In genomic region chr1:183002797-183003594, GRCh38 we compare ENCODE assay signal across 13 cellular contexts. TPM values are rescaled to one million over a fixed set of nuclear protein-coding genes. Genes with fewer than 3 reads are reported as not detected.
DNase-seq lines count a peak whose midpoint lies in the region; FAIRE-seq and TF ChIP-seq lines count a peak whose summit lies in the region.
"Had no signal": no experiment of that assay in that cellular context is flagged by ENCODE, and none has a peak within 500 bp of the region (broad histone marks: within the 10 kb centered on the region; RNA-seq: fewer than 3 reads in every experiment).

No MANE protein-coding gene starts in this region.

- H4K8ac ChIP-seq in H1 (ENCODE audit: extremely low read depth, insufficient read depth, low read length), result no peak overlapping the region

- no peak overlapping the region for H2AK5ac ChIP-seq in H1 (ENCODE audit: low read depth, low read length)

- H3K9ac ChIP-seq in H1 (replicated peaks in 1 of 4; ENCODE audit: extremely low read depth in 1 of 4, low read depth in 3 of 4, low read length in 3 of 4) (no peak overlapping the region), keratinocyte (ENCODE audit: control insufficient read depth, extremely low read depth, insufficient read depth, low read length) (no peak overlapping the region)
- H3K9ac ChIP-seq: parathyroid adenoma had no signal

- dilution Hi-C loops in keratinocyte (cut with MboI; ENCODE audit: extremely low pct_ligation_motif_present, low sequenced_read_pairs), result no loop called here

- no peak overlapping the region for H2BK20ac ChIP-seq in H1 (ENCODE audit: low read length)

- H4K20me1 ChIP-seq in H1 (replicated peaks in 1 of 2; ENCODE audit: control insufficient read depth in 1 of 2, insufficient read depth in 2 of 2, low read length in 2 of 2), result no peaks in the 10 kb centered on the region
- no peaks in the 10 kb centered on the region for H4K20me1 ChIP-seq in keratinocyte (ENCODE audit: control insufficient read depth, extremely low read depth, insufficient read depth, low read length)

- no peak for TF ChIP-seq EP300 in H1 (IDR thresholded peaks at IDR 0.05; ENCODE audit: borderline replicate concordance in 1 of 2, low read depth in 2 of 2, low read length in 2 of 2)

- H3K56ac ChIP-seq in H1 (replicated peaks; ENCODE audit: insufficient read length, low read depth, low read length), result no peak overlapping the region

- no peak overlapping the region for H3K23ac ChIP-seq in H1 (ENCODE audit: insufficient read length)

- H2BK12ac ChIP-seq in H1 (ENCODE audit: low read depth, low read length), result no peak overlapping the region

- intact Hi-C loops in testis (cut with DNase I; ENCODE audit: low total_unique reads), result no loop called here

- H2AFZ ChIP-seq in H1 (ENCODE audit: low read length) (peak overlapping the region; percentile 55; the same call in 1 of the 2 replicates), keratinocyte (ENCODE audit: control insufficient read depth, low read length) (peak overlapping the region; percentile 76)
- H2AFZ ChIP-seq: parathyroid adenoma had no signal

- no peaks in the 10 kb centered on the region for H3K79me2 ChIP-seq in H1 (ENCODE audit: control insufficient read depth in 1 of 2, insufficient read depth in 2 of 2, low read length in 2 of 2)
- H3K79me2 ChIP-seq in keratinocyte (ENCODE audit: control insufficient read depth, insufficient read depth, low read length), result no peaks in the 10 kb centered on the region
- H3K79me2 ChIP-seq: parathyroid adenoma had no signal

- H3K4me3 ChIP-seq in H1 (ENCODE audit: extremely low read depth in 1 of 4, insufficient read depth in 2 of 4, low read depth in 3 of 4, low read length in 4 of 4) (no peak overlapping the region), keratinocyte (ENCODE audit: control insufficient read depth in 2 of 3, extremely low read depth in 1 of 3, insufficient read depth in 2 of 3, low read depth in 1 of 3, low read length in 3 of 3) (no peak overlapping the region), testis (no peak overlapping the region)
- H3K4me3 ChIP-seq: lung had no signal

- H2BK15ac ChIP-seq in H1 (ENCODE audit: low read length), result no peak overlapping the region

- H3K18ac ChIP-seq in H1 (ENCODE audit: extremely low read depth, low read length), result no peak overlapping the region

- no peak for TF ChIP-seq POLR2A in H1 (IDR thresholded peaks at IDR 0.05; ENCODE audit: control extremely low read depth in 1 of 2, low read depth in 2 of 2, low read length in 2 of 2)
- TF ChIP-seq POLR2A in testis (IDR thresholded peaks at IDR 0.05), result no peak

- H3K79me1 ChIP-seq in H1 (ENCODE audit: low read depth, low read length), result no peaks in the 10 kb centered on the region

- H3K4ac ChIP-seq in H1 (replicated peaks; ENCODE audit: insufficient read length, low read depth, low read length), result no peak overlapping the region

- no peak overlapping the region for H3K27ac ChIP-seq in H1 (ENCODE audit: low read depth, low read length)
- peak overlapping the region; percentile 2 for H3K27ac ChIP-seq in keratinocyte (ENCODE audit: control insufficient read depth, insufficient read depth, low read length)
- no peak overlapping the region for H3K27ac ChIP-seq in testis
- H3K27ac ChIP-seq: parathyroid adenoma had no signal

- H2BK5ac ChIP-seq in H1 (ENCODE audit: low read depth, low read length), result no peak overlapping the region

- H3K4me1 ChIP-seq in H1 (replicated peaks in 1 of 4; ENCODE audit: control insufficient read depth in 3 of 4, insufficient read depth in 4 of 4, low read length in 3 of 4) (no peaks in the 10 kb centered on the region), keratinocyte (ENCODE audit: control insufficient read depth, extremely low read depth, insufficient read depth, low read length) (peaks cover 27% of the 10 kb centered on the region), testis (no peaks in the 10 kb centered on the region)
- H3K4me1 ChIP-seq: parathyroid adenoma had no signal

- H3K27me3 ChIP-seq in H1 (replicated peaks in 1 of 4; ENCODE audit: control insufficient read depth in 3 of 4, extremely low read depth in 1 of 4, insufficient read depth in 3 of 4, low read length in 3 of 4) (no peaks in the 10 kb centered on the region), keratinocyte (ENCODE audit: control insufficient read depth, extremely low read depth, insufficient read depth, low read length) (no peaks in the 10 kb centered on the region), testis (no peaks in the 10 kb centered on the region)

- no peaks in the 10 kb centered on the region for H3K9me3 ChIP-seq in H1 (ENCODE audit: insufficient read depth in 2 of 2, low read depth in 1 of 2, low read length in 1 of 2)
- H3K9me3 ChIP-seq in keratinocyte (ENCODE audit: control insufficient read depth, low read depth, low read length), result no peaks in the 10 kb centered on the region
- no peaks in the 10 kb centered on the region for H3K9me3 ChIP-seq in testis

- H4K5ac ChIP-seq in H1 (ENCODE audit: insufficient read length, low read depth, low read length), result no peak overlapping the region

- H3K4me2 ChIP-seq in H1 (ENCODE audit: insufficient read depth in 1 of 2, low read depth in 2 of 2, low read length in 2 of 2) (no peak overlapping the region), keratinocyte (ENCODE audit: control insufficient read depth, extremely low read depth, insufficient read depth, low read depth, low read length) (peak overlapping the region; percentile 61)

- peak; percentile 29 for DNase-seq in NCI-H1417 treated with DMSO at 0.1 percent for 48 hours (lab: John Stamatoyannopoulos, UW)
- DNase-seq in H1 (ENCODE audit: low read depth in 1 of 2, low spot score in 2 of 2), result no peak
- DNase-seq in keratinocyte (ENCODE audit: low read depth, low spot score), result no peak
- DNase-seq in stromal cell of bone marrow (ENCODE audit: low read depth), result peak; percentile 54
- no peak for DNase-seq in UCSD-AML1 (lab: John Stamatoyannopoulos, UW; ENCODE audit: unreplicated experiment)
- no peak for DNase-seq in testis
- DNase-seq in NCI-H146 (lab: John Stamatoyannopoulos, UW), result no peak
- DNase-seq: activated CD4-positive, alpha-beta T cell treated with anti-CD3 and anti-CD28 coated beads for 48 hours; foreskin melanocyte; NCI-H526 had no signal

- FAIRE-seq in H1 (lab: Jason Lieb, UNC), result no peak
- FAIRE-seq in keratinocyte (lab: Jason Lieb, UNC), result peak; percentile 75

- H4K91ac ChIP-seq in H1 (replicated peaks; ENCODE audit: insufficient read length, low read length), result no peak overlapping the region

- POLR2A ChIA-PET in H1 (lab: Charles Lee; ENCODE audit: partially characterized antibody), result interaction anchor here (0.6 kb wide), 1 partner anchor 357 kb away, joined by 3 read pairs; no protein-coding TSS in a partner anchor

- H3K14ac ChIP-seq in H1 (ENCODE audit: insufficient read length), result no peak overlapping the region

- H2BK120ac ChIP-seq in H1 (replicated peaks; ENCODE audit: low read depth, low read length), result no peak overlapping the region

- no peak for TF ChIP-seq CTCF in H1 (IDR thresholded peaks at IDR 0.05; ENCODE audit: control extremely low read depth in 1 of 3, insufficient read depth in 1 of 3, low read depth in 1 of 3, low read length in 3 of 3)
- TF ChIP-seq CTCF in keratinocyte (optimal IDR thresholded peaks at IDR 0.05 in 1 of 3, IDR thresholded peaks at IDR 0.05 in 1 of 3, conservative IDR thresholded peaks at IDR 0.05 in 1 of 3; ENCODE audit: extremely low read depth in 1 of 3, insufficient read depth in 2 of 3, low read length in 3 of 3), result no peak
- no peak for TF ChIP-seq CTCF in testis (IDR thresholded peaks at IDR 0.05)

- H3K23me2 ChIP-seq in H1 (ENCODE audit: low read depth, low read length), result no peaks in the 10 kb centered on the region

- WGBS in H1 (ENCODE audit: extremely low coverage in 1 of 2, insufficient coverage in 1 of 2, insufficient read length in 1 of 2, insufficient replicate concordance in 2 of 2, low coverage in 1 of 2, low lambda C conversion rate in 2 of 2, missing lambda C conversion rate in 1 of 2), 2 experiments, result 91% methylated on average over 7 of the region's 7 CpGs; no CpG with 5 or more reads in 1 of the 2 experiments
- WGBS in testis, 2 donors, result 53 to 55% methylated on average over 7 of the region's 7 CpGs

- H3K36me3 ChIP-seq in H1 (ENCODE audit: control insufficient read depth in 2 of 4, insufficient read depth in 4 of 4, low read length in 3 of 4) (no peaks in the 10 kb centered on the region), keratinocyte (ENCODE audit: control insufficient read depth in 2 of 2, extremely low read depth in 1 of 2, insufficient read depth in 2 of 2, low read length in 2 of 2) (no peaks in the 10 kb centered on the region), testis (ENCODE audit: low read depth, missing control alignments) (no peaks in the 10 kb centered on the region)

- TF ChIP-seq RAD21 in H1 (IDR thresholded peaks at IDR 0.05 in 1 of 2, conservative IDR thresholded peaks at IDR 0.05 in 1 of 2; ENCODE audit: low read depth in 2 of 2, low read length in 2 of 2), result no peak

- CTCF ChIA-PET in H1 (lab: Charles Lee; ENCODE audit: partially characterized antibody), result interaction anchor here (0.6 to 1.0 kb wide), 3 partner anchors 134 to 552 kb away, joined by 3 to 4 read pairs (median 3); no protein-coding TSS in a partner anchor

- H3K9me1 ChIP-seq in keratinocyte (ENCODE audit: control insufficient read depth, extremely low read depth, insufficient read depth, low read length), result no peaks in the 10 kb centered on the region

RNA-seq across cellular contexts. Expression of gene LAMC1, which starts 20.2 kb away (rescaled TPM):
- 90.3 and 92.1 TPM in 2 replicates for total RNA-seq in H1 (2021; fragmentation: NEBNext Ultra II Directional; extraction: Animal tissue kit (Norgen Biotek cat#: 25700))
- polyA plus RNA-seq in H1 (2011; rRNA removed) (29.8 and 47.6 TPM in 2 replicates), keratinocyte (40.9 to 76.4 TPM (median 66.6 TPM) in 3 replicates), testis (ENCODE audit: insufficient read depth, low read depth, low replicate concordance) (64.5 TPM)
- polyA plus RNA-seq in H1 (2011; cell fraction: cytosol; rRNA removed), result 40.2 TPM
- polyA plus RNA-seq in H1 (2011; cell fraction: nucleus; rRNA removed), result 55.4 TPM
- 62.4 to 75.8 TPM (median 68.8 TPM) in 4 replicates for polyA plus RNA-seq in H1 (2012, experiment 1 of 2)
- polyA plus RNA-seq in H1 (2012, experiment 2 of 2), result 5.7 TPM
- 140 TPM for polyA plus RNA-seq in H1 (2013, experiment 1 of 2)
- 113 TPM for polyA plus RNA-seq in H1 (2013, experiment 2 of 2)
- 97.2 and 158 TPM in 2 replicates for polyA minus RNA-seq in H1 (2011; rRNA and poly(A)+ RNA removed)
- 57.5 TPM for polyA minus RNA-seq in H1 (2011; cell fraction: cytosol; rRNA and poly(A)+ RNA removed)
- polyA minus RNA-seq in H1 (2011; cell fraction: nucleus; rRNA and poly(A)+ RNA removed), result 63.5 TPM
- 211 TPM for polyA plus RNA-seq in keratinocyte (2011; ENCODE audit: low read depth)
- polyA plus RNA-seq in keratinocyte (2011; cell fraction: cytosol; rRNA removed), result 25.4 and 28.6 TPM in 2 replicates
- polyA plus RNA-seq in keratinocyte (2011; cell fraction: nucleus; rRNA removed), result 140 and 179 TPM in 2 replicates
- polyA plus RNA-seq in keratinocyte (2012; ENCODE audit: low replicate concordance), result 22.0 and 71.3 TPM in 2 replicates
- polyA minus RNA-seq in keratinocyte, result 69.5 to 154 TPM (median 153 TPM) in 3 replicates
- 52.0 TPM for polyA minus RNA-seq in keratinocyte (2011; cell fraction: cytosol; rRNA and poly(A)+ RNA removed)
- polyA minus RNA-seq in keratinocyte (2011; cell fraction: nucleus; rRNA and poly(A)+ RNA removed), result 139 and 261 TPM in 2 replicates
- total RNA-seq in testis, result 100 to 1,000 TPM; 106 to 112 TPM

RNA-seq across cellular contexts. Expression of gene SHCBP1L, which starts 50.0 kb away (rescaled TPM):
- not detected in 2 replicates for total RNA-seq in H1 (2021; fragmentation: NEBNext Ultra II Directional; extraction: Animal tissue kit (Norgen Biotek cat#: 25700))
- polyA plus RNA-seq in H1 (2011; rRNA removed), result not detected in 2 replicates
- polyA plus RNA-seq in H1 (2011; cell fraction: cytosol; rRNA removed), result not detected
- polyA plus RNA-seq in H1 (2011; cell fraction: nucleus; rRNA removed), result not detected
- not detected in 4 replicates for polyA plus RNA-seq in H1 (2012, experiment 1 of 2)
- polyA plus RNA-seq in H1 (2012, experiment 2 of 2), result not detected
- polyA plus RNA-seq in H1 (2013, experiment 1 of 2), result not detected
- not detected for polyA plus RNA-seq in H1 (2013, experiment 2 of 2)
- polyA minus RNA-seq in H1 (2011; rRNA and poly(A)+ RNA removed), result 0.29 TPM in 1 of 2 replicates, not detected in the other
- polyA minus RNA-seq in H1 (2011; cell fraction: cytosol; rRNA and poly(A)+ RNA removed), result not detected
- polyA minus RNA-seq in H1 (2011; cell fraction: nucleus; rRNA and poly(A)+ RNA removed), result not detected
- polyA plus RNA-seq in keratinocyte, result not detected in 3 replicates
- not detected for polyA plus RNA-seq in keratinocyte (2011; ENCODE audit: low read depth)
- not detected in 2 replicates for polyA plus RNA-seq in keratinocyte (2011; cell fraction: cytosol; rRNA removed)
- polyA plus RNA-seq in keratinocyte (2011; cell fraction: nucleus; rRNA removed), result not detected in 2 replicates
- polyA plus RNA-seq in keratinocyte (2012; ENCODE audit: low replicate concordance), result not detected in 2 replicates
- not detected in 3 replicates for polyA minus RNA-seq in keratinocyte
- polyA minus RNA-seq in keratinocyte (2011; cell fraction: cytosol; rRNA and poly(A)+ RNA removed), result not detected
- polyA minus RNA-seq in keratinocyte (2011; cell fraction: nucleus; rRNA and poly(A)+ RNA removed), result not detected in 2 replicates
- 100 to 1,000 TPM; 106 to 132 TPM for total RNA-seq in testis
- 254 TPM for polyA plus RNA-seq in testis (ENCODE audit: insufficient read depth, low read depth, low replicate concordance)
- total RNA-seq: lung, M059J had no signal
- polyA plus RNA-seq: lung had no signal

Comparison
In these comparisons a context has a peak if more than half of its experiments do, and no peak if none do; other contexts are left out.
1. DNase-seq: peak in NCI-H1417 treated with DMSO at 0.1 percent for 48 hours (single experiment) and stromal cell of bone marrow (single experiment); none in H1 (0 of 2), keratinocyte (single experiment), UCSD-AML1 (single experiment), testis (single experiment) and NCI-H146 (single experiment).
2. RNA of gene SHCBP1L, which starts 50.0 kb away (polyA plus RNA-seq): 254 TPM in testis (single experiment); not detected in H1 and not detected in keratinocyte; every median in the first group is over 100 times any median in the second.